17 cellular contexts compared by ENCODE assay signal in genomic region chr4:182847543-182847942, GRCh38.
"Had no signal": no experiment of that assay in that cellular context is flagged by ENCODE, and none has a peak within 500 bp of the region (broad histone marks: within the 10 kb centered on the region; RNA-seq: fewer than 3 reads in every experiment).

No MANE protein-coding gene starts in this region.

- H3K79me2 ChIP-seq: hepatocyte had no signal

- ATAC-seq: left colon had no signal

- H3K4me3 ChIP-seq: hepatocyte, right atrium auricular region, sigmoid colon, skin epidermis had no signal

- H2AFZ ChIP-seq: hepatocyte had no signal

- H3K4me2 ChIP-seq: hepatocyte had no signal

- H3K4me1 ChIP-seq: right atrium auricular region, sigmoid colon had no signal

- DNase-seq: effector memory CD4-positive, alpha-beta T cell; foreskin melanocyte; head of caudate nucleus; left colon; mesendoderm; naive B cell; sigmoid colon; stimulated activated CD4-positive, alpha-beta T cell treated with anti-CD3 and anti-CD28 coated beads, Interleukin-12 subunit alpha, Interleukin-12 subunit beta, amount 100 ng/mL, for 4 hours; stimulated activated CD4-positive, alpha-beta T cell treated with anti-CD3 and anti-CD28 coated beads, Interleukin-2, amount 100 ng/mL, for 48 hours; stimulated activated naive CD4-positive, alpha-beta T cell treated with Interleukin-2 at 50 U/mL for 16 hours; trophoblast cell had no signal

- FAIRE-seq: endometrium had no signal

- H3K36me3 ChIP-seq: neutrophil, right atrium auricular region, sigmoid colon had no signal

- H3K9me3 ChIP-seq: neutrophil, right atrium auricular region, sigmoid colon had no signal

- H3K27me3 ChIP-seq: hepatocyte, neutrophil, right atrium auricular region, sigmoid colon had no signal

- H3K27ac ChIP-seq: epithelial cell of prostate, hepatocyte, neutrophil, right atrium auricular region, sigmoid colon had no signal
